ENCODE assay signal across 8 cellular contexts in genomic region chr11:113242767-113243397, GRCh38.
A peak's percentile ranks its signal among the peaks of the same experiment; 100 is the strongest.
DNase-seq lines count a peak whose midpoint lies in the region; TF ChIP-seq lines count a peak whose summit lies in the region.

No MANE protein-coding gene starts in this region.

- H3K9me3 ChIP-seq in mucosa of rectum (ENCODE audit: control insufficient read depth in 2 of 2, low read length in 2 of 2) = no peaks in the 10 kb centered on the region
- H3K9me3 ChIP-seq in vagina = no peaks in the 10 kb centered on the region

- TF ChIP-seq CTCF in vagina (IDR thresholded peaks at IDR 0.05) = no peak

- DNase-seq in stimulated activated CD4-positive, alpha-beta T cell treated with anti-CD3 and anti-CD28 coated beads, Interleukin-15, amount 100 ng/mL, for 24 hours = peak; percentile 35
- no peak for DNase-seq in stimulated activated CD4-positive, alpha-beta T cell treated with anti-CD3 and anti-CD28 coated beads, Interleukin-12 subunit alpha, Interleukin-12 subunit beta, amount 100 ng/mL, for 4 hours
- DNase-seq in vagina (ENCODE audit: extremely low spot score in 2 of 2) (no peak), NCI-H1092 (lab: John Stamatoyannopoulos, UW) (no peak), CD1c-positive myeloid dendritic cell (ENCODE audit: extremely low spot score) (no peak), DMS 273 treated with DMSO at 0.1 percent for 48 hours (lab: John Stamatoyannopoulos, UW) (no peak)

- TF ChIP-seq POLR2A in vagina (IDR thresholded peaks at IDR 0.05) = no peak

- intact Hi-C loops in vagina (cut with DNase I) = no loop called here

- peak overlapping the region; percentile 83 for H3K27ac ChIP-seq in cingulate gyrus (ENCODE audit: low read depth, low read length)
- H3K27ac ChIP-seq in mucosa of rectum (ENCODE audit: low read depth in 2 of 2, low read length in 2 of 2) = peak overlapping the region; percentile 25 to 26
- peak overlapping the region; percentile 55 for H3K27ac ChIP-seq in vagina

- no peaks in the 10 kb centered on the region for H3K36me3 ChIP-seq in mucosa of rectum (ENCODE audit: control insufficient read depth in 2 of 2, insufficient read depth in 2 of 2, low read length in 2 of 2)
- H3K36me3 ChIP-seq in vagina = no peaks in the 10 kb centered on the region

- H3K4me1 ChIP-seq in mucosa of rectum (ENCODE audit: control insufficient read depth in 2 of 2, insufficient read depth in 2 of 2, low read length in 2 of 2) (no peaks in the 10 kb centered on the region), vagina (peaks cover 11% of the 10 kb centered on the region)

- H3K4me3 ChIP-seq in mucosa of rectum (ENCODE audit: low read length in 2 of 2) = peak overlapping the region; percentile 27 to 49
- H3K4me3 ChIP-seq in vagina = peak overlapping the region; percentile 26 to 34

- no peaks in the 10 kb centered on the region for H3K27me3 ChIP-seq in mucosa of rectum (ENCODE audit: control insufficient read depth in 2 of 2, insufficient read depth in 2 of 2, low read length in 2 of 2)
- H3K27me3 ChIP-seq in vagina = no peaks in the 10 kb centered on the region

- H3K9ac ChIP-seq in mucosa of rectum (ENCODE audit: low read depth in 1 of 2, low read length in 2 of 2) = no peak overlapping the region

Comparison
In these comparisons a context has a peak if more than half of its experiments do, and no peak if none do; other contexts are left out.
1. H3K27ac ChIP-seq: peak in every context shown above with its lines; median percentile 83 in cingulate gyrus; 55 in vagina; 26 in mucosa of rectum.